In the genomic region with DNA sequence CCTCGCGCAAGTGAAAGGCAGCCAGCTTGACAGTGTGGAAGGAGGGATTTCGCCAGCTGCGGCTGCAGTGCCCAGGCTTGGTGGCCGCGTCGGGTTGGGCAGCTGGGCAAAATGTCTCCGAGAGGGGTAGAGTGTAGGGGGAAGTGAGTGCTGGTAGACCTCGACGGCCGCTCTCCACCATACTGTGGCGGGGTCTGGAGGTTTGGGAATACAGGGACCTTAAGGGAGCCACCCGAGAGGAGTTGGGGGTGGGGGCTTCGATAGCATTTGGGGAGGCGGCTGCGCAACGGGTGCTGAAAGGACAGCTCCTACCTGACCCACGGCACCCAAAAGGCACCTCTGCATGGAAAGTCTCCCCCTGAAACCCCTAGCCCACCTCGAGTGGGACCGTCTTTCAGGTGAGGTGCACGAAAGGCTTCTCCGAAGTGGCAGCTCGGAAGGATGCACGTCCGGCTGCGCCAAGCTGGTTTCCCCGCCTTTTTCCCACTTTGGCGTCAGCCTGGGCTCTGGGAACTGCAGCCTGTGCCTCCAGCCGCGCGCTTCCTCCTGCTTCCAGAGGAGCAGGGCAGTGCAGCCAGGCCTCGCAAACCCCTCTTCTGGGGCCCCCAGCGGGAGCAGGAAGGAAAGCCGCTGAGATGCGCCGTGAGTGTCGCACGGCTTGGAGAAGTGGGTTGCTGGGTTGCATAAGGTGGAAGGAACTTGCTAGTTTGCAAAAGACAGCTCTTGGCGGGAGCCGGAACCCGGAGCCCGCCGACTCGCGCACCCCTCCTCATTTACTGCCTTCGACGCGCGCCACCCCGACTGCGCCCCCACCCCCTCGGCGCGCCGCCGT, we compare ENCODE assay signal across 1 cellular context.
TF ChIP-seq lines count a peak whose summit lies in the region.

No MANE protein-coding gene starts in this region.

TF ChIP-seq in HepG2, 621 proteins besides CTCF, POLR2A, EP300 and RAD21 (continued from another document):
- TF ChIP-seq, protein P1, sequence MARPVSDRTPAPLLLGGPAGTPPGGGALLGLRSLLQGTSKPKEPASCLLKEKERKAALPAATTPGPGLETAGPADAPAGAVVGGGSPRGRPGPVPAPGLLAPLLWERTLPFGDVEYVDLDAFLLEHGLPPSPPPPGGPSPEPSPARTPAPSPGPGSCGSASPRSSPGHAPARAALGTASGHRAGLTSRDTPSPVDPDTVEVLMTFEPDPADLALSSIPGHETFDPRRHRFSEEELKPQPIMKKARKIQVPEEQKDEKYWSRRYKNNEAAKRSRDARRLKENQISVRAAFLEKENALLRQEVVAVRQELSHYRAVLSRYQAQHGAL (CRISPR knock-in tag; IDR thresholded peaks at IDR 0.05; ENCODE audit: not compliant biosample characterization), result no peak
- TF ChIP-seq LCORL (IDR thresholded peaks at IDR 0.05) (no peak), LCORL (CRISPR knock-in tag; IDR thresholded peaks at IDR 0.05) (no peak), ARNT2 (CRISPR knock-in tag; IDR thresholded peaks at IDR 0.05; ENCODE audit: low read depth) (peak; percentile 30; the same call in 1 of the 2 replicates), ZMYM2 (CRISPR knock-in tag; IDR thresholded peaks at IDR 0.05) (no peak), CC2D1A (CRISPR knock-in tag; IDR thresholded peaks at IDR 0.05) (no peak), ZNF138 (CRISPR knock-in tag; IDR thresholded peaks at IDR 0.05; ENCODE audit: low read depth) (no peak), FOXP1 (IDR thresholded peaks at IDR 0.05) (no peak), FOXP1 (CRISPR knock-in tag; IDR thresholded peaks at IDR 0.05) (no peak), ZNF225 (CRISPR knock-in tag; IDR thresholded peaks at IDR 0.05) (no peak)
- TF ChIP-seq, protein P2, sequence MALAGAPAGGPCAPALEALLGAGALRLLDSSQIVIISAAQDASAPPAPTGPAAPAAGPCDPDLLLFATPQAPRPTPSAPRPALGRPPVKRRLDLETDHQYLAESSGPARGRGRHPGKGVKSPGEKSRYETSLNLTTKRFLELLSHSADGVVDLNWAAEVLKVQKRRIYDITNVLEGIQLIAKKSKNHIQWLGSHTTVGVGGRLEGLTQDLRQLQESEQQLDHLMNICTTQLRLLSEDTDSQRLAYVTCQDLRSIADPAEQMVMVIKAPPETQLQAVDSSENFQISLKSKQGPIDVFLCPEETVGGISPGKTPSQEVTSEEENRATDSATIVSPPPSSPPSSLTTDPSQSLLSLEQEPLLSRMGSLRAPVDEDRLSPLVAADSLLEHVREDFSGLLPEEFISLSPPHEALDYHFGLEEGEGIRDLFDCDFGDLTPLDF (CRISPR knock-in tag; IDR thresholded peaks at IDR 0.05), result no peak
